Comparison of ENCODE assay signal across 8 cellular contexts in the genomic region with DNA sequence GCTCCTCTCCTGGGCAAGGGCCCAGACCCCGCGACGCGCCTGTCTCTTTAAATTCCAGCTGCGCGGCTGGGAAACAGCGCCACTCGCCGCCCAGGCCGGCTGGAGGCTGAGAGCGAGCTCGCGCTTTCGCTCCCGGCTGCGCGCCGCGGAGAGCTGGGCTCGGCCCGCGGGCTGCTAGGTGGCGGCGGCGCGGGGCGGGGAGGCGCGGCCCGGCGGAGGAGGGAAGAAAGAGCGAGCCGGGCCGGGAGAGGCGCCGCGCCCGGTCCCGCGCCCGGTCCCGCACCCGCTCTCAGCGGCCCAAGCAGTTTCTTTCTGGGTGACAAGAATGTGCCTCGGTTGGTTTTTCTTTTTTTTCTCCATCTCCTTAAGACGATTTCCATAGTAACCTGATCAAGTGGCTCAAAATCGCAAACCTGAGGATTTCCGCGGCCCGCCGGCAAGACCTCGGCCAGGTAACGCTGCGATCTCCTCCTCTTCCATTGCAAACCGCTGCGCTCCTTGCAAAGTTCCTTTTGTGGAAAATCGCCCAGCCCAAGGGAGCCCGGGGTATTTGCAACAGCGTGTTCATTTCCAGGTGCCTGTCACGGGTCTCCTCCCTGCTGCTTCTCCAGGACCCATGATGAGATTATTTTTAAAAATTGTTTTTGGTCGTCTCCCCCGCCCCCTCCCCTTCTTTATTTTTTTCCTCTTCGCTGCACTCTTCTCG.
DNase-seq lines count a peak whose midpoint lies in the region; ATAC-seq and TF ChIP-seq lines count a peak whose summit lies in the region.

No MANE protein-coding gene starts in this region.

- H3K27ac ChIP-seq in HEK293 (ENCODE audit: extremely low read depth, low read depth, low read length) (no peak overlapping the region; the same call in 1 of the 2 replicates), ectodermal cell (ENCODE audit: insufficient read depth, low read depth, low read length, poor library complexity, severe bottlenecking) (no peak overlapping the region), lower lobe of right lung (no peak overlapping the region)

- peaks cover 11% of the 10 kb centered on the region for H3K4me1 Mint-ChIP-seq in activated naive CD4-positive, alpha-beta T cell treated with anti-CD3 and anti-CD28 coated beads, Interleukin-2, amount 10 ng/mL, durations not matched to agents 7 days and 5 days

- peak; percentile 93 to 97 for ATAC-seq in lower lobe of right lung

- DNase-seq in activated naive CD4-positive, alpha-beta T cell treated with anti-CD3 and anti-CD28 coated beads, Interleukin-2, amount 10 ng/mL, durations not matched to agents 7 days and 5 days, result peak; percentile 41
- no peak for DNase-seq in activated naive CD4-positive, alpha-beta T cell treated with anti-CD3 and anti-CD28 coated beads, Interleukin-2, amount 50 U/mL, for 16 hours
- DNase-seq in MG63 (peak; percentile 74), SKM-1 treated with dmso at 0.1 percent for 144 hours (lab: John Stamatoyannopoulos, UW; ENCODE audit: unreplicated experiment) (peak; percentile 10), lower lobe of right lung (peak; percentile 72)
- DNase-seq in stimulated activated CD8-positive, alpha-beta memory T cell treated with anti-CD3 and anti-CD28 coated beads, Interleukin-4, amount 100 ng/mL, for 48 hours, result peak; percentile 53

- POLR2A ChIA-PET in HEK293 (lab: Yijun Ruan, JAX), result no interaction called here

- H3K4me3 Mint-ChIP-seq in activated naive CD4-positive, alpha-beta T cell treated with anti-CD3 and anti-CD28 coated beads, Interleukin-2, amount 10 ng/mL, durations not matched to agents 7 days and 5 days, result peak overlapping the region; percentile 56

- H3K9me3 ChIP-seq in HEK293 (ENCODE audit: control insufficient read depth, insufficient read depth, low read depth, low read length) (no peaks in the 10 kb centered on the region), MG63 (no peaks in the 10 kb centered on the region), ectodermal cell (ENCODE audit: control insufficient read depth, low read length) (no peaks in the 10 kb centered on the region), lower lobe of right lung (no peaks in the 10 kb centered on the region)

- peaks cover 3% of the 10 kb centered on the region for H3K36me3 Mint-ChIP-seq in activated naive CD4-positive, alpha-beta T cell treated with anti-CD3 and anti-CD28 coated beads, Interleukin-2, amount 10 ng/mL, durations not matched to agents 7 days and 5 days

- H3K4me1 ChIP-seq in HEK293 (ENCODE audit: control insufficient read depth, insufficient read depth, low read length) (no peaks in the 10 kb centered on the region), ectodermal cell (ENCODE audit: control insufficient read depth, insufficient read depth, low read length) (peaks cover under 1% of the 10 kb centered on the region), lower lobe of right lung (peaks cover 11% of the 10 kb centered on the region)

- intact Hi-C loops in lower lobe of right lung (cut with DNase I), result no loop called here

- H3K9me3 Mint-ChIP-seq in activated naive CD4-positive, alpha-beta T cell treated with anti-CD3 and anti-CD28 coated beads, Interleukin-2, amount 10 ng/mL, durations not matched to agents 7 days and 5 days, result no peaks in the 10 kb centered on the region

- H3K4me3 ChIP-seq in HEK293 (ENCODE audit: low read depth, low read length) (peak overlapping the region; percentile 56), MG63 (peak overlapping the region; percentile 44), ectodermal cell (ENCODE audit: insufficient read depth, low read depth, low read length) (peak overlapping the region; percentile 55), lower lobe of right lung (peak overlapping the region; percentile 61)

- H3K27me3 ChIP-seq in MG63 (peaks cover 44% of the 10 kb centered on the region), ectodermal cell (ENCODE audit: control insufficient read depth, insufficient read depth, low read length, poor library complexity, severe bottlenecking) (peaks cover 23% of the 10 kb centered on the region), lower lobe of right lung (ENCODE audit: low read depth) (peaks cover 18% of the 10 kb centered on the region)

- H3K27ac Mint-ChIP-seq in activated naive CD4-positive, alpha-beta T cell treated with anti-CD3 and anti-CD28 coated beads, Interleukin-2, amount 10 ng/mL, durations not matched to agents 7 days and 5 days, result no peak overlapping the region

- TF ChIP-seq CTCF in HEK293 (tag by site-specific recombination; IDR thresholded peaks at IDR 0.05) (peak; percentile 60), lower lobe of right lung (IDR thresholded peaks at IDR 0.05) (peak; percentile 50)

- WGBS in ectodermal cell, 2 experiments, result 0 to 1% methylated on average over 64 of the region's 64 CpGs

- H3K36me3 ChIP-seq in HEK293 (ENCODE audit: control insufficient read depth in 2 of 2, insufficient read depth in 1 of 2, low read length in 2 of 2) (no peaks in the 10 kb centered on the region), MG63 (no peaks in the 10 kb centered on the region), ectodermal cell (ENCODE audit: control insufficient read depth, insufficient read depth, low read length) (no peaks in the 10 kb centered on the region), lower lobe of right lung (no peaks in the 10 kb centered on the region)

- H3K27me3 Mint-ChIP-seq in activated naive CD4-positive, alpha-beta T cell treated with anti-CD3 and anti-CD28 coated beads, Interleukin-2, amount 10 ng/mL, durations not matched to agents 7 days and 5 days, result peaks cover 38% of the 10 kb centered on the region

- CTCF ChIA-PET in activated naive CD4-positive, alpha-beta T cell treated with anti-CD3 and anti-CD28 coated beads, Interleukin-2, amount 10 ng/mL, durations not matched to agents 7 days and 5 days (lab: Charles Lee), result interaction anchor here (0.8 to 1.1 kb wide), 3 partner anchors 10 to 275 kb away, joined by 3 to 5 read pairs (median 3); no protein-coding TSS in a partner anchor
- CTCF ChIA-PET in HEK293 (lab: Yijun Ruan, JAX), result interaction anchor here (0.6 to 3.8 kb wide), 12 partner anchors 9 to 568 kb away, joined by 3 to 13 read pairs (median 3); no protein-coding TSS in a partner anchor

TF ChIP-seq in HEK293, 187 proteins besides CTCF, POLR2A, EP300 and RAD21 (continues in another document):
- TF ChIP-seq PRDM1 (tag by site-specific recombination; IDR thresholded peaks at IDR 0.05) (0 out of 2 replicates have a peak, but pooled peaks have one; percentile 17), ZNF248 (tag by site-specific recombination; IDR thresholded peaks at IDR 0.05) (no peak), MEIS1 (CRISPR knock-in tag; IDR thresholded peaks at IDR 0.05; ENCODE audit: borderline replicate concordance) (no peak), ZNF404 (tag by site-specific recombination; IDR thresholded peaks at IDR 0.05) (no peak), ZNF335 (tag by site-specific recombination; conservative IDR thresholded peaks at IDR 0.05) (peak; percentile 84), ZNF571 (tag by site-specific recombination; IDR thresholded peaks at IDR 0.05) (no peak), ZIC2 (tag by site-specific recombination; IDR thresholded peaks at IDR 0.05) (peak; percentile 38), ZNF311 (tag by site-specific recombination; IDR thresholded peaks at IDR 0.05; ENCODE audit: borderline replicate concordance) (no peak)
- TF ChIP-seq, protein P1, sequence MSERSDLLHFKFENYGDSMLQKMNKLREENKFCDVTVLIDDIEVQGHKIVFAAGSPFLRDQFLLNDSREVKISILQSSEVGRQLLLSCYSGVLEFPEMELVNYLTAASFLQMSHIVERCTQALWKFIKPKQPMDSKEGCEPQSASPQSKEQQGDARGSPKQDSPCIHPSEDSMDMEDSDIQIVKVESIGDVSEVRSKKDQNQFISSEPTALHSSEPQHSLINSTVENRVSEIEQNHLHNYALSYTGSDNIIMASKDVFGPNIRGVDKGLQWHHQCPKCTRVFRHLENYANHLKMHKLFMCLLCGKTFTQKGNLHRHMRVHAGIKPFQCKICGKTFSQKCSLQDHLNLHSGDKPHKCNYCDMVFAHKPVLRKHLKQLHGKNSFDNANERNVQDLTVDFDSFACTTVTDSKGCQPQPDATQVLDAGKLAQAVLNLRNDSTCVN (tag by site-specific recombination; optimal IDR thresholded peaks at IDR 0.05), result peak; percentile 65
- TF ChIP-seq, protein P2, sequence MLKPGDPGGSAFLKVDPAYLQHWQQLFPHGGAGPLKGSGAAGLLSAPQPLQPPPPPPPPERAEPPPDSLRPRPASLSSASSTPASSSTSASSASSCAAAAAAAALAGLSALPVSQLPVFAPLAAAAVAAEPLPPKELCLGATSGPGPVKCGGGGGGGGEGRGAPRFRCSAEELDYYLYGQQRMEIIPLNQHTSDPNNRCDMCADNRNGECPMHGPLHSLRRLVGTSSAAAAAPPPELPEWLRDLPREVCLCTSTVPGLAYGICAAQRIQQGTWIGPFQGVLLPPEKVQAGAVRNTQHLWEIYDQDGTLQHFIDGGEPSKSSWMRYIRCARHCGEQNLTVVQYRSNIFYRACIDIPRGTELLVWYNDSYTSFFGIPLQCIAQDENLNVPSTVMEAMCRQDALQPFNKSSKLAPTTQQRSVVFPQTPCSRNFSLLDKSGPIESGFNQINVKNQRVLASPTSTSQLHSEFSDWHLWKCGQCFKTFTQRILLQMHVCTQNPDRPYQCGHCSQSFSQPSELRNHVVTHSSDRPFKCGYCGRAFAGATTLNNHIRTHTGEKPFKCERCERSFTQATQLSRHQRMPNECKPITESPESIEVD (tag by site-specific recombination; IDR thresholded peaks at IDR 0.05), result no peak
- TF ChIP-seq, protein P3, sequence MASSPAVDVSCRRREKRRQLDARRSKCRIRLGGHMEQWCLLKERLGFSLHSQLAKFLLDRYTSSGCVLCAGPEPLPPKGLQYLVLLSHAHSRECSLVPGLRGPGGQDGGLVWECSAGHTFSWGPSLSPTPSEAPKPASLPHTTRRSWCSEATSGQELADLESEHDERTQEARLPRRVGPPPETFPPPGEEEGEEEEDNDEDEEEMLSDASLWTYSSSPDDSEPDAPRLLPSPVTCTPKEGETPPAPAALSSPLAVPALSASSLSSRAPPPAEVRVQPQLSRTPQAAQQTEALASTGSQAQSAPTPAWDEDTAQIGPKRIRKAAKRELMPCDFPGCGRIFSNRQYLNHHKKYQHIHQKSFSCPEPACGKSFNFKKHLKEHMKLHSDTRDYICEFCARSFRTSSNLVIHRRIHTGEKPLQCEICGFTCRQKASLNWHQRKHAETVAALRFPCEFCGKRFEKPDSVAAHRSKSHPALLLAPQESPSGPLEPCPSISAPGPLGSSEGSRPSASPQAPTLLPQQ (tag by site-specific recombination; IDR thresholded peaks at IDR 0.05), result 0 out of 2 replicates have a peak, but pooled peaks have one; percentile 36
